Comparison of ENCODE assay signal across 8 cellular contexts in the genomic region with DNA sequence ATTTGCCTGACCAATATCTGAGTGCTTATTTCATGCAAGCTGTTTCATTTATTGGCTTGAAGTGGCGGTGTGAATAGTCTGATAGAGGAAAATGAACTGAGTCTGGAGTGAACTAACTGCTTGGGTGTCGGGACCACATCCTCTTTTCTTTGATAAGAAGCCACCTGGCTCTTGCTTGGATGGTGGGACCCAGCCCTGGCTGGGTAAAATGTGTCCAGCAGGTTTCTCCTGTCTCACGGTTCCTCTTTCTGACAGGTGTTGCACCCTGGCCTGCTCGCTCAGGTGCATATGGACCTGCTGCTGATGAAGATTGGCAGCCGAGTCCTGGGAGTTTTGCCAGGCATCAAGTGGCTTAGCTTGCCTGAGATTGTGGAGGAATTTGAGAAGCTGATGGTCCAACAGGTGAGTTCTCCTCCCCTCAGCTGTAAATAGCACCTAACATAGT. TPM values are rescaled to one million over a fixed set of nuclear protein-coding genes. Genes with fewer than 3 reads are reported as not detected.
DNase-seq lines count a peak whose midpoint lies in the region; ATAC-seq lines count a peak whose summit lies in the region.

No MANE protein-coding gene starts in this region.

- intact Hi-C loops in left colon (cut with DNase I, micrococcal nuclease) = no loop called here

- peak overlapping the region; percentile 87 for H3K9ac ChIP-seq in NT2/D1 (ENCODE audit: insufficient read length, low read depth)

- H3K27me3 ChIP-seq in NT2/D1 (ENCODE audit: insufficient read depth, insufficient read length) (peaks cover 17% of the 10 kb centered on the region), MG63 (no peaks in the 10 kb centered on the region)

- H3K36me3 Mint-ChIP-seq in activated naive CD4-positive, alpha-beta T cell treated with anti-CD3 and anti-CD28 coated beads, Interleukin-2, amount 50 U/mL, for 72 hours = peaks cover 0 to 6% of the 10 kb centered on the region in 2 donors

- ATAC-seq in GM21526 (IDR thresholded peaks at IDR 0.05; ENCODE audit: low FRiP score, unreplicated experiment) = peak; percentile 33
- peak; percentile 15 for ATAC-seq in left colon
- no peak for ATAC-seq in activated naive CD4-positive, alpha-beta T cell treated with anti-CD3 and anti-CD28 coated beads, Interleukin-2, amount 50 U/mL, for 72 hours

- peaks cover 5% of the 10 kb centered on the region for H3K4me1 ChIP-seq in NT2/D1 (ENCODE audit: insufficient read depth, insufficient read length)

- peak overlapping the region in 1 of 2 donors; percentile 65 for H3K27ac Mint-ChIP-seq in activated naive CD4-positive, alpha-beta T cell treated with anti-CD3 and anti-CD28 coated beads, Interleukin-2, amount 50 U/mL, for 72 hours

- H3K9me3 ChIP-seq in NT2/D1 (ENCODE audit: insufficient read depth, low read length) (no peaks in the 10 kb centered on the region), MG63 (no peaks in the 10 kb centered on the region)

- no peak overlapping the region for H3K4me3 ChIP-seq in NT2/D1 (ENCODE audit: insufficient read length, low read depth)
- no peak overlapping the region for H3K4me3 ChIP-seq in MG63

- H3K36me3 ChIP-seq in NT2/D1 (ENCODE audit: insufficient read depth, insufficient read length, low read length) = peaks cover 6% of the 10 kb centered on the region
- no peaks in the 10 kb centered on the region; the same call in 1 of the 2 replicates for H3K36me3 ChIP-seq in MG63

- no peaks in the 10 kb centered on the region for H3K9me3 Mint-ChIP-seq in activated naive CD4-positive, alpha-beta T cell treated with anti-CD3 and anti-CD28 coated beads, Interleukin-2, amount 50 U/mL, for 72 hours

- DNase-seq in DMS53 treated with DMSO at 0.1 percent for 48 hours (lab: John Stamatoyannopoulos, UW; ENCODE audit: unreplicated experiment) (peak; percentile 51), NT2/D1 (ENCODE audit: low read depth, low spot score) (no peak), left colon (peak; percentile 41 to 52), MG63 (no peak), ureter (ENCODE audit: low spot score) (no peak), NCI-H146 treated with DMSO at 0.1 percent for 48 hours (lab: John Stamatoyannopoulos, UW; ENCODE audit: unreplicated experiment) (no peak)
- no peak for DNase-seq in activated naive CD4-positive, alpha-beta T cell treated with anti-CD3 and anti-CD28 coated beads, Interleukin-2, amount 50 U/mL, for 72 hours (ENCODE audit: low spot score in 2 of 2)

RNA-seq across cellular contexts. Expression of gene ADCK2, which starts 1.6 kb away (rescaled TPM):
- 10 to 100 TPM; 26.3 to 26.5 TPM for total RNA-seq in left colon
- total RNA-seq in MG63 (2014; rRNA removed; shearing (Covaris generic); ENCODE audit: low replicate concordance) = 15.7 and 37.2 TPM in 2 replicates
- total RNA-seq in ureter = 28.9 TPM
- total RNA-seq in activated naive CD4-positive, alpha-beta T cell treated with anti-CD3 and anti-CD28 coated beads, Interleukin-2, amount 50 U/mL, for 72 hours = 10 to 100 TPM; 13.8 to 25.6 TPM

RNA-seq across cellular contexts. Expression of gene NDUFB2, which starts 22.1 kb away (rescaled TPM):
- total RNA-seq in left colon (100 to 1,000 TPM; 274 to 319 TPM), ureter (180 TPM)
- total RNA-seq in MG63 (2014; rRNA removed; shearing (Covaris generic); ENCODE audit: low replicate concordance) = 196 and 288 TPM in 2 replicates
- total RNA-seq in activated naive CD4-positive, alpha-beta T cell treated with anti-CD3 and anti-CD28 coated beads, Interleukin-2, amount 50 U/mL, for 72 hours = 100 to 1,000 TPM; 128 to 147 TPM

RNA-seq across cellular contexts. Expression of gene DENND2A, which starts 33.8 kb away (rescaled TPM):
- total RNA-seq in left colon (1 to 10 TPM; 6.8 to 8.2 TPM), ureter (14.9 TPM)
- 25.4 and 32.4 TPM in 2 replicates for total RNA-seq in MG63 (2014; rRNA removed; shearing (Covaris generic); ENCODE audit: low replicate concordance)
- not detected for total RNA-seq in activated naive CD4-positive, alpha-beta T cell treated with anti-CD3 and anti-CD28 coated beads, Interleukin-2, amount 50 U/mL, for 72 hours

Comparison
In these comparisons a context has a peak if more than half of its experiments do, and no peak if none do; other contexts are left out.
1. DNase-seq: peak in DMS53 treated with DMSO at 0.1 percent for 48 hours (single experiment) and left colon (2 of 2); none in NT2/D1 (single experiment), MG63 (single experiment), ureter (single experiment), NCI-H146 treated with DMSO at 0.1 percent for 48 hours (single experiment) and activated naive CD4-positive, alpha-beta T cell treated with anti-CD3 and anti-CD28 coated beads, Interleukin-2, amount 50 U/mL, for 72 hours (0 of 2).
2. ATAC-seq: peak in GM21526 (single experiment) and left colon (single experiment); none in activated naive CD4-positive, alpha-beta T cell treated with anti-CD3 and anti-CD28 coated beads, Interleukin-2, amount 50 U/mL, for 72 hours (0 of 2).
3. RNA of gene DENND2A, which starts 33.8 kb away (total RNA-seq): 25.4 to 32.4 TPM in MG63, 14.9 TPM in ureter (single experiment) and 6.8 to 8.2 TPM in left colon; not detected in activated naive CD4-positive, alpha-beta T cell treated with anti-CD3 and anti-CD28 coated beads, Interleukin-2, amount 50 U/mL, for 72 hours; every median in the first group is over 4 times any median in the second.